Comparison of ENCODE assay signal across 8 cellular contexts in genomic region chr1:167628754-167629515, GRCh38. TPM values are rescaled to one million over a fixed set of nuclear protein-coding genes. Genes with fewer than 3 reads are reported as not detected.
A peak's percentile ranks its signal among the peaks of the same experiment; 100 is the strongest.
DNase-seq lines count a peak whose midpoint lies in the region; ATAC-seq, FAIRE-seq and TF ChIP-seq lines count a peak whose summit lies in the region.

No MANE protein-coding gene starts in this region.

- no peak for DNase-seq in CD14-positive monocyte (ENCODE audit: low spot score)
- DNase-seq in K562 (ENCODE audit: extremely low read depth in 1 of 4, low spot score in 3 of 4), result no peak
- DNase-seq in natural killer cell treated with Interleukin-12 subunit alpha and Interleukin-12 subunit beta and Interleukin-15 and Interleukin-18, amount 100 ng/mL, for 72 hours (ENCODE audit: low spot score), result no peak
- DNase-seq in Kasumi-1 (lab: John Stamatoyannopoulos, UW), result no peak
- DNase-seq in C1 segment of cervical spinal cord (lab: John Stamatoyannopoulos, UW), result no peak
- no peak for DNase-seq in retina

- TF ChIP-seq EP300 in K562 (IDR thresholded peaks at IDR 0.05; ENCODE audit: low read length), result no peak

- H3K4me3 ChIP-seq in HUES48 (ENCODE audit: low read depth, low read length) (peak overlapping the region; percentile 81), K562 (peak overlapping the region; percentile 77)

- no peaks in the 10 kb centered on the region for H3K9me1 ChIP-seq in K562 (ENCODE audit: control insufficient read depth, insufficient read depth, low read length)

- in situ Hi-C loops in K562 (cut with MboI), result no loop called here

- TF ChIP-seq RAD21 in K562 (CRISPR knock-in tag; conservative IDR thresholded peaks at IDR 0.05 in 1 of 2, IDR thresholded peaks at IDR 0.05 in 1 of 2), result no peak

- peaks cover 56% of the 10 kb centered on the region for H3K79me2 ChIP-seq in K562 (ENCODE audit: control insufficient read depth, insufficient read depth, low read length)

- BruUV-seq in K562 (replicated peaks; lab: Mats Ljungman, UMichigan), result TSS peak; percentile 73

- H3K27ac ChIP-seq in HUES48 (ENCODE audit: low read depth, low read length), result no peak overlapping the region
- H3K27ac ChIP-seq in K562 (ENCODE audit: extremely low read depth, low read depth, low read length), result peak overlapping the region; percentile 97

- peak overlapping the region; percentile 77 to 89 for H3K4me3 Mint-ChIP-seq in CD14-positive monocyte
- H3K4me3 Mint-ChIP-seq in natural killer cell treated with Interleukin-12 subunit alpha and Interleukin-12 subunit beta and Interleukin-15 and Interleukin-18, amount 100 ng/mL, for 72 hours, result peak overlapping the region; percentile 95

- peaks cover 64% of the 10 kb centered on the region for H3K27me3 ChIP-seq in HUES48 (ENCODE audit: control insufficient read depth, insufficient read depth, low read length)
- H3K27me3 ChIP-seq in K562 (ENCODE audit: control insufficient read depth in 2 of 2, insufficient read depth in 2 of 2, low read length in 2 of 2), result no peaks in the 10 kb centered on the region

- H3K36me3 ChIP-seq in HUES48 (ENCODE audit: control insufficient read depth, insufficient read depth, low read length), result no peaks in the 10 kb centered on the region
- H3K36me3 ChIP-seq in K562 (ENCODE audit: control insufficient read depth, insufficient read depth, low read length), result peaks cover 30% of the 10 kb centered on the region

- peaks cover 12 to 13% of the 10 kb centered on the region in 2 donors for H3K36me3 Mint-ChIP-seq in CD14-positive monocyte
- peaks cover 18% of the 10 kb centered on the region for H3K36me3 Mint-ChIP-seq in natural killer cell treated with Interleukin-12 subunit alpha and Interleukin-12 subunit beta and Interleukin-15 and Interleukin-18, amount 100 ng/mL, for 72 hours

- intact Hi-C loops in CD14-positive monocyte (cut with micrococcal nuclease) (no loop called here), K562 (cut with micrococcal nuclease) (loop anchor here (1.0 kb wide), 3 partner anchors 12 to 76 kb away; partner anchors contain the start of gene CREG1)

- no peaks in the 10 kb centered on the region for H3K27me3 Mint-ChIP-seq in CD14-positive monocyte (ENCODE audit: low read depth in 3 of 3)
- no peaks in the 10 kb centered on the region for H3K27me3 Mint-ChIP-seq in natural killer cell treated with Interleukin-12 subunit alpha and Interleukin-12 subunit beta and Interleukin-15 and Interleukin-18, amount 100 ng/mL, for 72 hours

- H3K9me3 ChIP-seq in HUES48 (ENCODE audit: control insufficient read depth, insufficient read depth, low read length) (no peaks in the 10 kb centered on the region), K562 (replicated peaks; ENCODE audit: control insufficient read depth, insufficient read depth, low read depth, low read length) (peaks cover 8% of the 10 kb centered on the region)

- H3K9ac ChIP-seq in HUES48 (ENCODE audit: low read depth, low read length) (no peak overlapping the region), K562 (ENCODE audit: insufficient read depth in 1 of 2, low read depth in 2 of 2, low read length in 2 of 2) (peak overlapping the region; percentile 79 to 97)

- H2AFZ ChIP-seq in K562 (ENCODE audit: low read depth, low read length), result peak overlapping the region; percentile 73

- CTCF ChIA-PET in K562 (lab: Yijun Ruan, JAX; ENCODE audit: low intra/inter-chr PET ratio), result no interaction called here

- no peak for FAIRE-seq in K562 (lab: Jason Lieb, UNC)

- POLR2A ChIA-PET in K562 (lab: Yijun Ruan, JAX), result interaction anchor here (0.7 to 8.8 kb wide), 12 partner anchors 8 to 1629 kb away, joined by 3 to 93 read pairs (median 5); partner anchors contain the start of gene CREG1

- peaks cover 0 to 6% (median 0%) of the 10 kb centered on the region in 7 donors for H3K9me3 Mint-ChIP-seq in CD14-positive monocyte
- no peaks in the 10 kb centered on the region for H3K9me3 Mint-ChIP-seq in natural killer cell treated with Interleukin-12 subunit alpha and Interleukin-12 subunit beta and Interleukin-15 and Interleukin-18, amount 100 ng/mL, for 72 hours

- ATAC-seq in K562 (no peak), HG03159 (IDR thresholded peaks at IDR 0.05; ENCODE audit: unreplicated experiment) (no peak)
- ATAC-seq in natural killer cell treated with Interleukin-12 subunit alpha and Interleukin-12 subunit beta and Interleukin-15 and Interleukin-18, amount 100 ng/mL, for 72 hours, result no peak

- peak overlapping the region; percentile 92 for H3K4me2 ChIP-seq in K562 (ENCODE audit: insufficient read depth, low read length)

- TF ChIP-seq POLR2A in K562 (conservative IDR thresholded peaks at IDR 0.05), result no peak

- WGBS in K562 (ENCODE audit: insufficient coverage, low coverage, missing lambda C conversion rate), result 15% methylated on average over 12 of the region's 12 CpGs

- H3K4me1 Mint-ChIP-seq in CD14-positive monocyte, result peaks cover 65% of the 10 kb centered on the region
- H3K4me1 Mint-ChIP-seq in natural killer cell treated with Interleukin-12 subunit alpha and Interleukin-12 subunit beta and Interleukin-15 and Interleukin-18, amount 100 ng/mL, for 72 hours (ENCODE audit: low read depth in 2 of 2), result peaks cover 66 to 69% of the 10 kb centered on the region in 2 donors

- H3K27ac Mint-ChIP-seq in CD14-positive monocyte, result peak overlapping the region; percentile 90 to 97 (median 92)
- H3K27ac Mint-ChIP-seq in natural killer cell treated with Interleukin-12 subunit alpha and Interleukin-12 subunit beta and Interleukin-15 and Interleukin-18, amount 100 ng/mL, for 72 hours, result peak overlapping the region; percentile 91 to 97

- H3K4me1 ChIP-seq in HUES48 (ENCODE audit: control insufficient read depth, insufficient read depth, low read length) (peaks cover 13% of the 10 kb centered on the region), K562 (replicated peaks in 1 of 2; ENCODE audit: control insufficient read depth in 2 of 2, insufficient read depth in 2 of 2, low read length in 2 of 2) (peaks cover 36 to 63% of the 10 kb centered on the region in 2 experiments)

- 0 out of 2 replicates have a peak, but pooled peaks cover 3% of the 10 kb centered on the region for H4K20me1 ChIP-seq in K562 (replicated peaks; ENCODE audit: control insufficient read depth, insufficient read depth, low read length)

- TF ChIP-seq CTCF in CD14-positive monocyte (IDR thresholded peaks at IDR 0.05), result no peak
- no peak for TF ChIP-seq CTCF in K562 (IDR thresholded peaks at IDR 0.05 in 2 of 3, conservative IDR thresholded peaks at IDR 0.05 in 1 of 3; ENCODE audit: insufficient read depth in 2 of 3, low read depth in 1 of 3, low read length in 3 of 3)

TF ChIP-seq in K562, 482 proteins besides CTCF, POLR2A, EP300 and RAD21 (continues in another document):
- TF ChIP-seq EGR1 (conservative IDR thresholded peaks at IDR 0.05), result no peak
- TF ChIP-seq, protein P1, sequence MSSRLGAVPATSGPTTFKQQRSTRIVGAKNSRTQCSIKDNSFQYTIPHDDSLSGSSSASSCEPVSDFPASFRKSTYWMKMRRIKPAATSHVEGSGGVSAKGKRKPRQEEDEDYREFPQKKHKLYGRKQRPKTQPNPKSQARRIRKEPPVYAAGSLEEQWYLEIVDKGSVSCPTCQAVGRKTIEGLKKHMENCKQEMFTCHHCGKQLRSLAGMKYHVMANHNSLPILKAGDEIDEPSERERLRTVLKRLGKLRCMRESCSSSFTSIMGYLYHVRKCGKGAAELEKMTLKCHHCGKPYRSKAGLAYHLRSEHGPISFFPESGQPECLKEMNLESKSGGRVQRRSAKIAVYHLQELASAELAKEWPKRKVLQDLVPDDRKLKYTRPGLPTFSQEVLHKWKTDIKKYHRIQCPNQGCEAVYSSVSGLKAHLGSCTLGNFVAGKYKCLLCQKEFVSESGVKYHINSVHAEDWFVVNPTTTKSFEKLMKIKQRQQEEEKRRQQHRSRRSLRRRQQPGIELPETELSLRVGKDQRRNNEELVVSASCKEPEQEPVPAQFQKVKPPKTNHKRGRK (tag; IDR thresholded peaks at IDR 0.05), result no peak
- TF ChIP-seq SRF (CRISPR knock-in tag; IDR thresholded peaks at IDR 0.05), result no peak
- TF ChIP-seq ZNF217 (CRISPR knock-in tag; IDR thresholded peaks at IDR 0.05), result no peak
- no peak for TF ChIP-seq RFX5 (IDR thresholded peaks at IDR 0.05; ENCODE audit: low read depth, low read length)
- 0 out of 2 replicates have a peak, but pooled peaks have one; percentile 16 for TF ChIP-seq ETV1 (tag; conservative IDR thresholded peaks at IDR 0.05; ENCODE audit: low read depth)
- TF ChIP-seq ZNF699 (CRISPR knock-in tag; IDR thresholded peaks at IDR 0.05; ENCODE audit: insufficient replicate concordance), result no peak
- TF ChIP-seq TCF7L2 (IDR thresholded peaks at IDR 0.05; ENCODE audit: low read depth, low read length), result no peak
- no peak; the same call in 1 of the 2 replicates for TF ChIP-seq ZKSCAN8 (CRISPR knock-in tag; IDR thresholded peaks at IDR 0.05)

RNA-seq across cellular contexts. Expression of gene RCSD1, which starts 1.1 kb away (rescaled TPM):
- polyA plus RNA-seq in CD14-positive monocyte, result 100 to 1,000 TPM; 216 to 218 TPM
- 51.0 and 78.1 TPM in 2 replicates for total RNA-seq in K562 (2011; cell fraction: chromatin; rRNA removed; ENCODE audit: low replicate concordance)
- total RNA-seq in K562 (2011; cell fraction: nucleolus; rRNA removed), result 34.9 and 38.6 TPM in 2 replicates
- 48.1 and 85.4 TPM in 2 replicates for total RNA-seq in K562 (2011; cell fraction: nucleoplasm; rRNA removed)
- total RNA-seq in K562 (2014; rRNA removed), result 45.3 and 48.0 TPM in 2 replicates
- total RNA-seq in K562 (2014; rRNA removed; fragmentation: Illumina TruSeq; extraction: Trizol), result 41.6 and 42.3 TPM in 2 replicates
- 37.3 and 39.4 TPM in 2 replicates for total RNA-seq in K562 (2015; rRNA removed; fragmentation: Illumina TruSeq; extraction: Trizol)
- total RNA-seq in K562 (2021), result 41.5 and 50.9 TPM in 2 replicates
- 64.5 and 69.8 TPM in 2 replicates for polyA plus RNA-seq in K562 (2011; rRNA removed)
- 45.8 and 49.9 TPM in 2 replicates for polyA plus RNA-seq in K562 (2011; cell fraction: cytosol; rRNA removed)
- polyA plus RNA-seq in K562 (2011; cell fraction: nucleus; rRNA removed), result 27.5 and 28.0 TPM in 2 replicates
- 41.5 and 91.2 TPM in 2 replicates for polyA plus RNA-seq in K562 (2012)
- polyA plus RNA-seq in K562 (2014; fragmentation: Illumina TruSeq; extraction: Trizol), result 48.3 and 50.5 TPM in 2 replicates
- polyA plus RNA-seq in K562 (2014; fragmentation: Nextera tagmentation; extraction: Ambion mirVana), result 1 to 10 TPM; 7.8 to 9.1 TPM
- 53.2 and 54.5 TPM in 2 replicates for polyA plus RNA-seq in K562 (2014; rRNA removed)
- polyA minus RNA-seq in K562 (2011; rRNA and poly(A)+ RNA removed), result 59.8 and 70.7 TPM in 2 replicates
- 34.8 and 46.1 TPM in 2 replicates for polyA minus RNA-seq in K562 (2011; cell fraction: cytosol; rRNA and poly(A)+ RNA removed)
- 19.0 and 26.1 TPM in 2 replicates for polyA minus RNA-seq in K562 (2011; cell fraction: nucleus; rRNA and poly(A)+ RNA removed)
- total RNA-seq in natural killer cell treated with Interleukin-12 subunit alpha and Interleukin-12 subunit beta and Interleukin-15 and Interleukin-18, amount 100 ng/mL, for 72 hours, result 10 to 100 TPM; 30.3 to 30.9 TPM
